ENCODE assay signal across 7 cellular contexts in genomic region chr7:2535872-2536627, GRCh38. TPM values are rescaled to one million over a fixed set of nuclear protein-coding genes. Genes with fewer than 3 reads are reported as not detected.
"Had no signal": no experiment of that assay in that cellular context is flagged by ENCODE, and none has a peak within 500 bp of the region (broad histone marks: within the 10 kb centered on the region; RNA-seq: fewer than 3 reads in every experiment).

No MANE protein-coding gene starts in this region.

RNA-seq across cellular contexts. Expression of gene GRIFIN, which starts 59.9 kb away (rescaled TPM):
- total RNA-seq: activated CD4-positive, alpha-beta T cell treated with anti-CD3 and anti-CD28 coated beads for 36 hours; activated CD8-positive, alpha-beta T cell treated with anti-CD3 and anti-CD28 coated beads for 36 hours; activated naive CD8-positive, alpha-beta T cell treated with anti-CD3 and anti-CD28 coated beads for 36 hours; activated T-cell treated with anti-CD3 and anti-CD28 coated beads, Interleukin-2, amount 50 U/mL, for 72 hours; activated T-helper 2 cell treated with anti-CD3 and anti-CD28 coated beads, Interferon-gamma antibody, Interleukin-2, Interleukin-4, amounts not matched to agents 10 μg/mL and 5 μg/mL and 100 μg/mL, durations not matched to agents 14 hours and 24 hours and 36 hours; T-helper 1 cell treated with Interleukin-12 subunit alpha and Interleukin-12 subunit beta and Interleukin-4 antibody, amounts not matched to agents 30 ng/mL and 1 ng/mL, for 36 hours had no signal
- polyA plus RNA-seq: adipose tissue had no signal
